Comparison of ENCODE assay signal across 16 cellular contexts in genomic region chr10:1187151-1187854, GRCh38.
DNase-seq lines count a peak whose midpoint lies in the region; TF ChIP-seq lines count a peak whose summit lies in the region.
"Had no signal": no experiment of that assay in that cellular context is flagged by ENCODE, and none has a peak within 500 bp of the region (broad histone marks: within the 10 kb centered on the region; RNA-seq: fewer than 3 reads in every experiment).

No MANE protein-coding gene starts in this region.

- no peak for TF ChIP-seq CTCF in OCI-LY7 (conservative IDR thresholded peaks at IDR 0.05; ENCODE audit: low read length)

- intact Hi-C loops in OCI-LY7 (cut with micrococcal nuclease; ENCODE audit: unreplicated experiment): no loop called here

- POLR2A ChIA-PET in OCI-LY7 (lab: Charles Lee): interaction anchor here (0.6 kb wide), 1 partner anchor 233 kb away, joined by 3 read pairs; no protein-coding TSS in a partner anchor

- no peak overlapping the region for H3K4me3 ChIP-seq in OCI-LY7 (ENCODE audit: low read depth, low read length, poor library complexity, severe bottlenecking)
- H3K4me3 ChIP-seq: GM12878, prostate gland, tibial artery had no signal

- no peaks in the 10 kb centered on the region for H3K9me3 ChIP-seq in OCI-LY7 (ENCODE audit: low read length)
- H3K9me3 ChIP-seq: prostate gland, tibial artery had no signal

- H2AFZ ChIP-seq in OCI-LY7 (ENCODE audit: low read length): no peak overlapping the region

- H3K9me2 ChIP-seq in OCI-LY7 (ENCODE audit: insufficient read depth, low read length): no peaks in the 10 kb centered on the region

- no TSS peak for BruUV-seq in OCI-LY7 (replicated peaks; lab: Mats Ljungman, UMichigan)

- CTCF ChIA-PET in OCI-LY7 (lab: Charles Lee; ENCODE audit: unreplicated experiment): no interaction called here

- no peaks in the 10 kb centered on the region for H3K79me2 ChIP-seq in OCI-LY7 (ENCODE audit: insufficient read depth, low read depth, low read length)

- H4K20me1 ChIP-seq in OCI-LY7 (ENCODE audit: insufficient read depth, low read length): no peaks in the 10 kb centered on the region

- no peak overlapping the region for H3K27ac ChIP-seq in OCI-LY7 (ENCODE audit: low read depth, low read length, poor library complexity, severe bottlenecking)
- H3K27ac ChIP-seq: prostate gland, tibial artery had no signal

- H3K36me3 ChIP-seq in OCI-LY7 (ENCODE audit: insufficient read depth, low read length): no peaks in the 10 kb centered on the region
- H3K36me3 ChIP-seq: prostate gland, tibial artery had no signal

- DNase-seq in HPDE6-E6E7 (ENCODE audit: extremely low spot score) (peak; percentile 10), amygdala (lab: John Stamatoyannopoulos, UW) (peak in 49 of 56 donors; percentile 26 to 90 (median 69)), hippocampal formation (lab: John Stamatoyannopoulos, UW) (peak; percentile 76 to 85), putamen (ENCODE audit: low spot score) (peak; percentile 88), mucosa of gallbladder (ENCODE audit: low spot score) (no peak), OCI-LY7 (ENCODE audit: low spot score) (no peak), SW480 (ENCODE audit: low spot score) (no peak)
- DNase-seq in activated T-cell treated with anti-CD3 and anti-CD28 coated beads, Interleukin-2, amount 50 U/mL, for 48 hours: no peak
- DNase-seq: activated CD4-positive, alpha-beta T cell treated with anti-CD3 and anti-CD28 coated beads for 48 hours; effector memory CD4-positive, alpha-beta T cell; NCI-H1694 treated with DMSO at 0.1 percent for 48 hours; NCI-H774; Right ventricle myocardium superior had no signal

- H3K4me2 ChIP-seq in OCI-LY7 (ENCODE audit: low read length): no peak overlapping the region

- H3K4me1 ChIP-seq in OCI-LY7 (ENCODE audit: insufficient read depth, low read length, poor library complexity, severe bottlenecking): no peaks in the 10 kb centered on the region
- H3K4me1 ChIP-seq: prostate gland had no signal

Comparison
In these comparisons a context has a peak if more than half of its experiments do, and no peak if none do; other contexts are left out.
1. DNase-seq: peak in HPDE6-E6E7 (single experiment), amygdala (49 of 56), hippocampal formation (2 of 2) and putamen (single experiment); none in activated T-cell treated with anti-CD3 and anti-CD28 coated beads, Interleukin-2, amount 50 U/mL, for 48 hours (0 of 2), mucosa of gallbladder (single experiment), OCI-LY7 (single experiment) and SW480 (single experiment).